Comparison of ENCODE assay signal across 36 cellular contexts in genomic region chr20:8363970-8364733, GRCh38.
DNase-seq lines count a peak whose midpoint lies in the region; ATAC-seq, FAIRE-seq and TF ChIP-seq lines count a peak whose summit lies in the region.
"Had no signal": no experiment of that assay in that cellular context is flagged by ENCODE, and none has a peak within 500 bp of the region (broad histone marks: within the 10 kb centered on the region; RNA-seq: fewer than 3 reads in every experiment).

No MANE protein-coding gene starts in this region.

- H3K27me3 Mint-ChIP-seq in WTC11 (ENCODE audit: low read depth) = no peaks in the 10 kb centered on the region
- H3K27me3 Mint-ChIP-seq in CD4-positive, alpha-beta T cell = no peaks in the 10 kb centered on the region
- H3K27me3 Mint-ChIP-seq: CD4-positive, CD25-positive, alpha-beta regulatory T cell; CD8-positive, alpha-beta memory T cell had no signal

- H3K9me3 Mint-ChIP-seq in WTC11 = no peaks in the 10 kb centered on the region
- H3K9me3 Mint-ChIP-seq in CD4-positive, alpha-beta T cell = no peaks in the 10 kb centered on the region
- H3K9me3 Mint-ChIP-seq: CD14-positive monocyte; CD4-positive, alpha-beta memory T cell; CD8-positive, alpha-beta memory T cell; CD8-positive, alpha-beta T cell had no signal

- in situ Hi-C loops in HepG2 (cut with HindIII; ENCODE audit: extremely low pct_ligation_motif_present, low pct_unique_long_range_greater_than_20kb) = no loop called here

- intact Hi-C loops in HepG2 (cut with micrococcal nuclease; ENCODE audit: unreplicated experiment) = loop anchor here (1.0 to 10.0 kb wide), 2 partner anchors 33 to 109 kb away; no protein-coding TSS in a partner anchor
- intact Hi-C loops in right lobe of liver (cut with DNase I) = no loop called here
- intact Hi-C loops in endothelial cell of umbilical vein (cut with micrococcal nuclease) = no loop called here
- intact Hi-C loops in CD4-positive, alpha-beta T cell (cut with DNase I, micrococcal nuclease) = no loop called here

- H4K20me1 ChIP-seq in HepG2 (ENCODE audit: insufficient read depth, low read length) (no peaks in the 10 kb centered on the region), endothelial cell of umbilical vein (replicated peaks; ENCODE audit: control insufficient read depth, extremely low read depth, insufficient read depth, low read length) (peaks cover 3% of the 10 kb centered on the region)

- H3K4me3 Mint-ChIP-seq in WTC11 = no peak overlapping the region
- no peak overlapping the region for H3K4me3 Mint-ChIP-seq in CD4-positive, alpha-beta T cell
- H3K4me3 Mint-ChIP-seq: B cell; CD14-positive monocyte; CD4-positive, alpha-beta memory T cell; CD4-positive, CD25-positive, alpha-beta regulatory T cell; CD8-positive, alpha-beta memory T cell; CD8-positive, alpha-beta T cell had no signal

- H3K4me3 ChIP-seq in HepG2 (replicated peaks in 1 of 3; ENCODE audit: insufficient read depth in 1 of 3, low read depth in 2 of 3, low read length in 3 of 3) (no peak overlapping the region; a peak in 1 of 6 replicates), right lobe of liver (no peak overlapping the region), endothelial cell of umbilical vein (replicated peaks in 1 of 3; ENCODE audit: insufficient read depth in 1 of 3, low read depth in 1 of 3, low read length in 3 of 3) (no peak overlapping the region), small intestine (ENCODE audit: low read depth in 1 of 2, low read length in 2 of 2) (no peak overlapping the region)
- H3K4me3 ChIP-seq: A549; BLaER1; BLaER1 treated with 17β-estradiol and CSF1 and Interleukin-3, amounts not matched to agents 10 nM and 100 nM had no signal

- peaks cover 54% of the 10 kb centered on the region for H3K4me1 ChIP-seq in HepG2 (ENCODE audit: insufficient read depth, low read length)
- no peaks in the 10 kb centered on the region for H3K4me1 ChIP-seq in right lobe of liver
- no peaks in the 10 kb centered on the region for H3K4me1 ChIP-seq in endothelial cell of umbilical vein (ENCODE audit: control insufficient read depth, extremely low read depth, insufficient read depth, low read length)
- H3K4me1 ChIP-seq in small intestine (ENCODE audit: control insufficient read depth in 2 of 2, insufficient read depth in 1 of 2, low read depth in 1 of 2, low read length in 1 of 2) = peaks cover 0 to 12% of the 10 kb centered on the region in 2 donors
- H3K4me1 ChIP-seq: A549 had no signal

- H3K4me2 ChIP-seq in HepG2 (ENCODE audit: low read depth, low read length) (peak overlapping the region; percentile 28), endothelial cell of umbilical vein (ENCODE audit: insufficient read depth, low read length) (no peak overlapping the region)
- H3K4me2 ChIP-seq: A549; BLaER1; BLaER1 treated with 17β-estradiol and CSF1 and Interleukin-3, amounts not matched to agents 10 nM and 100 nM had no signal

- H3K36me3 ChIP-seq in HepG2 (replicated peaks in 1 of 2; ENCODE audit: control insufficient read depth in 1 of 2, insufficient read depth in 2 of 2, low read length in 2 of 2) = peaks cover under 1 to 2% of the 10 kb centered on the region in 2 experiments; a peak in 1 of 5 replicates
- H3K36me3 ChIP-seq in right lobe of liver = no peaks in the 10 kb centered on the region
- H3K36me3 ChIP-seq in endothelial cell of umbilical vein (ENCODE audit: control insufficient read depth in 2 of 2, extremely low read depth in 1 of 2, insufficient read depth in 2 of 2, low read length in 2 of 2) = no peaks in the 10 kb centered on the region
- no peaks in the 10 kb centered on the region for H3K36me3 ChIP-seq in small intestine (ENCODE audit: control insufficient read depth in 2 of 2, insufficient read depth in 2 of 2, low read length in 2 of 2)
- H3K36me3 ChIP-seq: BE2C; BLaER1; BLaER1 treated with 17β-estradiol and CSF1 and Interleukin-3, amounts not matched to agents 10 nM and 100 nM had no signal

- no TSS peak for BruUV-seq in HepG2 (replicated peaks; lab: Mats Ljungman, UMichigan)
- no TSS peak for BruUV-seq in endothelial cell of umbilical vein (replicated peaks; lab: Mats Ljungman, UMichigan)

- TF ChIP-seq RAD21 in HepG2 (CRISPR knock-in tag; IDR thresholded peaks at IDR 0.05) = no peak

- no peaks in the 10 kb centered on the region for H3K36me3 Mint-ChIP-seq in WTC11
- no peaks in the 10 kb centered on the region for H3K36me3 Mint-ChIP-seq in CD4-positive, alpha-beta T cell (ENCODE audit: low read depth)
- H3K36me3 Mint-ChIP-seq: CD14-positive monocyte; CD4-positive, alpha-beta memory T cell; CD4-positive, CD25-positive, alpha-beta regulatory T cell; CD8-positive, alpha-beta memory T cell; CD8-positive, alpha-beta T cell had no signal

- H2AFZ ChIP-seq in HepG2 (ENCODE audit: low read length) = no peak overlapping the region
- no peak overlapping the region for H2AFZ ChIP-seq in endothelial cell of umbilical vein (ENCODE audit: low read depth, low read length)

- dilution Hi-C loops in endothelial cell of umbilical vein (cut with MboI; ENCODE audit: extremely low pct_ligation_motif_present, low sequenced_read_pairs) = no loop called here

- DNase-seq in HepG2 (ENCODE audit: low spot score) (peak; percentile 95), right lobe of liver (no peak), WTC11 (ENCODE audit: low spot score) (no peak), endothelial cell of umbilical vein (ENCODE audit: low read depth, low spot score) (no peak), small intestine (peak; percentile 67)
- DNase-seq in CD4-positive, alpha-beta T cell = no peak
- DNase-seq: 8988T; ACHN; AML-193; BE2C; C1 segment of cervical spinal cord; Caco-2; Calu3; CD4-positive, alpha-beta memory T cell; CD4-positive, CD25-positive, alpha-beta regulatory T cell; CD8-positive, alpha-beta memory T cell; CD8-positive, alpha-beta T cell; COR-L47; DMS 273 treated with DMSO at 0.1 percent for 48 hours; DMS153; DMS53; DMS79; DMS79 treated with DMSO at 0.1 percent for 48 hours; DND-41; EL had no signal

- H3K27me3 ChIP-seq in HepG2 (ENCODE audit: control insufficient read depth in 1 of 2, insufficient read depth in 2 of 2, low read length in 2 of 2) (no peaks in the 10 kb centered on the region), right lobe of liver (no peaks in the 10 kb centered on the region), endothelial cell of umbilical vein (ENCODE audit: control insufficient read depth in 2 of 2, insufficient read depth in 2 of 2, low read length in 2 of 2) (no peaks in the 10 kb centered on the region), small intestine (ENCODE audit: control insufficient read depth in 2 of 2, insufficient read depth in 2 of 2, low read length in 2 of 2) (no peaks in the 10 kb centered on the region)
- H3K27me3 ChIP-seq in CD4-positive, alpha-beta T cell (ENCODE audit: control insufficient read depth, insufficient read depth, low read length) = no peaks in the 10 kb centered on the region
- H3K27me3 ChIP-seq: BE2C; BLaER1; BLaER1 treated with 17β-estradiol and CSF1 and Interleukin-3, amounts not matched to agents 10 nM and 100 nM had no signal

- no peaks in the 10 kb centered on the region for H3K9me1 ChIP-seq in endothelial cell of umbilical vein (replicated peaks; ENCODE audit: control insufficient read depth, extremely low read depth, insufficient read depth, low read length)

- peaks cover 20% of the 10 kb centered on the region for H3K4me1 Mint-ChIP-seq in WTC11
- peaks cover 10% of the 10 kb centered on the region for H3K4me1 Mint-ChIP-seq in CD4-positive, alpha-beta T cell (ENCODE audit: low read depth)
- H3K4me1 Mint-ChIP-seq: CD4-positive, CD25-positive, alpha-beta regulatory T cell had no signal

- no peaks in the 10 kb centered on the region for H3K9me3 ChIP-seq in HepG2 (ENCODE audit: low read length)
- no peaks in the 10 kb centered on the region for H3K9me3 ChIP-seq in right lobe of liver
- H3K9me3 ChIP-seq in endothelial cell of umbilical vein (replicated peaks; ENCODE audit: control insufficient read depth, insufficient read depth, low read length) = no peaks in the 10 kb centered on the region
- H3K9me3 ChIP-seq in small intestine (ENCODE audit: control insufficient read depth, low read depth) = no peaks in the 10 kb centered on the region
- H3K9me3 ChIP-seq in CD4-positive, alpha-beta T cell (ENCODE audit: control insufficient read depth, low read length) = no peaks in the 10 kb centered on the region
- H3K9me3 ChIP-seq: A549; BE2C; BLaER1; BLaER1 treated with 17β-estradiol and CSF1 and Interleukin-3, amounts not matched to agents 10 nM and 100 nM; Caco-2 had no signal

- H3K79me2 ChIP-seq in HepG2 (ENCODE audit: insufficient read depth, low read length) (peaks cover 25% of the 10 kb centered on the region), endothelial cell of umbilical vein (ENCODE audit: control insufficient read depth, insufficient read depth, low read length) (no peaks in the 10 kb centered on the region)

- TF ChIP-seq EP300 in HepG2 (IDR thresholded peaks at IDR 0.05; ENCODE audit: low read depth in 2 of 2, low read length in 2 of 2) (peak in 1 of 2 experiments; percentile 87; a peak in 2 of 4 replicates), HepG2 (CRISPR knock-in tag; IDR thresholded peaks at IDR 0.05; ENCODE audit: borderline replicate concordance) (peak; percentile 68; the same call in 1 of the 2 replicates)

- POLR2A ChIA-PET in HepG2 (lab: Yijun Ruan, JAX) = no interaction called here
- POLR2A ChIA-PET in WTC11 (lab: Charles Lee) = no interaction called here
- POLR2A ChIA-PET in endothelial cell of umbilical vein (lab: Charles Lee) = no interaction called here
- POLR2A ChIA-PET in CD4-positive, alpha-beta T cell (lab: Charles Lee) = no interaction called here

- WGBS in HepG2 (ENCODE audit: low lambda C conversion rate) = 74% methylated on average over 8 of the region's 8 CpGs
- WGBS in right lobe of liver (ENCODE audit: insufficient coverage, low coverage, low lambda C conversion rate, missing lambda C conversion rate) = 63% methylated on average over 8 of the region's 8 CpGs
- WGBS in small intestine, 3 donors = 35 to 74% (median 57%) methylated on average over 8 of the region's 8 CpGs

- no peak overlapping the region for H3K27ac Mint-ChIP-seq in WTC11
- no peak overlapping the region for H3K27ac Mint-ChIP-seq in CD4-positive, alpha-beta T cell
- H3K27ac Mint-ChIP-seq: B cell; CD4-positive, alpha-beta memory T cell; CD4-positive, CD25-positive, alpha-beta regulatory T cell; CD8-positive, alpha-beta memory T cell; CD8-positive, alpha-beta T cell had no signal

- H3K27ac ChIP-seq in HepG2 (ENCODE audit: extremely low read length, insufficient read depth, low read length) = peak overlapping the region; percentile 62
- no peak overlapping the region for H3K27ac ChIP-seq in right lobe of liver
- H3K27ac ChIP-seq in endothelial cell of umbilical vein (ENCODE audit: insufficient read depth, low read depth, low read length) = no peak overlapping the region
- no peak overlapping the region for H3K27ac ChIP-seq in small intestine (ENCODE audit: low read depth in 1 of 2, low read length in 1 of 2)
- no peak overlapping the region for H3K27ac ChIP-seq in CD4-positive, alpha-beta T cell (ENCODE audit: low read depth, low read length)
- H3K27ac ChIP-seq: 22Rv1; A549; BLaER1; BLaER1 treated with 17β-estradiol and CSF1 and Interleukin-3, amounts not matched to agents 10 nM and 100 nM; C4-2B had no signal

- TF ChIP-seq POLR2A in HepG2 (IDR thresholded peaks at IDR 0.05; ENCODE audit: insufficient read depth in 1 of 2, low read depth in 2 of 2, low read length in 2 of 2) (no peak), right lobe of liver (IDR thresholded peaks at IDR 0.05) (no peak), endothelial cell of umbilical vein (IDR thresholded peaks at IDR 0.05; ENCODE audit: low read depth, low read length) (no peak), GM18505 (IDR thresholded peaks at IDR 0.05; ENCODE audit: borderline replicate concordance, extremely low read depth, insufficient read depth, insufficient read length) (no peak)

- ATAC-seq in HepG2 (peak; percentile 91), right lobe of liver (no peak), WTC11 (no peak), HG03045 (IDR thresholded peaks at IDR 0.05; ENCODE audit: unreplicated experiment) (no peak), GM18505 (IDR thresholded peaks at IDR 0.05; ENCODE audit: unreplicated experiment) (no peak)
- ATAC-seq in CD4-positive, alpha-beta T cell (ENCODE audit: poor library complexity) = no peak
- ATAC-seq: A549; CD8-positive, alpha-beta T cell had no signal

- TF ChIP-seq CTCF in HepG2 (CRISPR knock-in tag; IDR thresholded peaks at IDR 0.05) (no peak), right lobe of liver (IDR thresholded peaks at IDR 0.05) (no peak), WTC11 (IDR thresholded peaks at IDR 0.05) (no peak), endothelial cell of umbilical vein (IDR thresholded peaks at IDR 0.05; ENCODE audit: extremely low read depth in 1 of 2, insufficient read depth in 1 of 2, low read depth in 1 of 2, low read length in 2 of 2) (no peak)
- TF ChIP-seq CTCF in CD4-positive, alpha-beta T cell (IDR thresholded peaks at IDR 0.05) = no peak

- CTCF ChIA-PET in HepG2 (lab: Yijun Ruan, JAX; ENCODE audit: low intra/inter-chr PET ratio, low total read pairs) = no interaction called here
- CTCF ChIA-PET in WTC11 (lab: Charles Lee) = no interaction called here
- CTCF ChIA-PET in endothelial cell of umbilical vein (lab: Charles Lee) = no interaction called here
- CTCF ChIA-PET in CD4-positive, alpha-beta T cell (lab: Charles Lee) = no interaction called here

- no peak overlapping the region for H3K9ac ChIP-seq in HepG2 (ENCODE audit: insufficient read depth, low read depth, low read length)
- H3K9ac ChIP-seq in endothelial cell of umbilical vein (replicated peaks; ENCODE audit: extremely low read depth, insufficient read depth, low read length) = no peak overlapping the region
- H3K9ac ChIP-seq: BLaER1; BLaER1 treated with 17β-estradiol and CSF1 and Interleukin-3, amounts not matched to agents 10 nM and 100 nM had no signal

- FAIRE-seq in HepG2 (lab: Jason Lieb, UNC) (peak; percentile 74), endothelial cell of umbilical vein (lab: Jason Lieb, UNC) (peak; percentile 43), small intestine (lab: Jason Lieb, UNC) (no peak)
- FAIRE-seq: A204.1, D721Med had no signal

Comparison
In these comparisons a context has a peak if more than half of its experiments do, and no peak if none do; other contexts are left out.
1. DNase-seq: peak in HepG2 (single experiment) and small intestine (single experiment); none in right lobe of liver (0 of 3), WTC11 (single experiment), endothelial cell of umbilical vein (single experiment) and CD4-positive, alpha-beta T cell (0 of 10).
2. Of the 50 proteins assayed by ChIP-seq in both HepG2 and WTC11: peak only in HepG2: ATF2, CREB1, E2F1, ELF4, FOXJ3, FOXK1 and 10 more; only in WTC11: GABPB1; in both: none; in neither: 31; mixed calls (peak in some experiments, not most) for 2.